Comparison of ENCODE assay signal across 8 cellular contexts in genomic region chr20:50165687-50166554, GRCh38. TPM values are rescaled to one million over a fixed set of nuclear protein-coding genes. Genes with fewer than 3 reads are reported as not detected.
DNase-seq lines count a peak whose midpoint lies in the region; ATAC-seq and TF ChIP-seq lines count a peak whose summit lies in the region.

No MANE protein-coding gene starts in this region.

- peaks cover 5% of the 10 kb centered on the region for H3K27me3 Mint-ChIP-seq in activated CD4-positive, alpha-beta T cell treated with anti-CD3 and anti-CD28 coated beads for 36 hours

- peak overlapping the region; percentile 72 for H3K27ac Mint-ChIP-seq in activated CD4-positive, alpha-beta T cell treated with anti-CD3 and anti-CD28 coated beads for 36 hours

- peak; percentile 86 for ATAC-seq in GM18909 (IDR thresholded peaks at IDR 0.05; ENCODE audit: poor library complexity, unreplicated experiment)
- ATAC-seq in HG03342 (IDR thresholded peaks at IDR 0.05; ENCODE audit: unreplicated experiment): peak; percentile 92
- ATAC-seq in activated CD4-positive, alpha-beta T cell treated with anti-CD3 and anti-CD28 coated beads for 36 hours: peak; percentile 100

- no peaks in the 10 kb centered on the region for H3K36me3 Mint-ChIP-seq in activated CD4-positive, alpha-beta T cell treated with anti-CD3 and anti-CD28 coated beads for 36 hours (ENCODE audit: low read depth)

- peak overlapping the region; percentile 50 to 77 for H3K9ac ChIP-seq in colonic mucosa (ENCODE audit: low read depth in 2 of 2, low read length in 2 of 2)

- H3K4me1 ChIP-seq in colonic mucosa: peaks cover 4% of the 10 kb centered on the region

- intact Hi-C loops in activated CD4-positive, alpha-beta T cell treated with anti-CD3 and anti-CD28 coated beads for 36 hours (cut with DNase I, micrococcal nuclease): loop anchor here (1.0 kb wide), 4 partner anchors 12 to 184 kb away; partner anchors contain the start of genes PEDS1 (in 1 of the 2), SNAI1 (in 1 of the 2) and UBE2V1 (in 1 of the 2)
- intact Hi-C loops in colonic mucosa (cut with DNase I): no loop called here

- peaks cover 13% of the 10 kb centered on the region for H3K4me1 Mint-ChIP-seq in activated CD4-positive, alpha-beta T cell treated with anti-CD3 and anti-CD28 coated beads for 36 hours

- POLR2A ChIA-PET in AG04449 (lab: Yijun Ruan, JAX): interaction anchor here (0.6 to 1.8 kb wide), 9 partner anchors 12 to 184 kb away, joined by 3 to 8 read pairs (median 3); partner anchors contain the start of genes CEBPB and PEDS1
- POLR2A ChIA-PET in activated CD4-positive, alpha-beta T cell treated with anti-CD3 and anti-CD28 coated beads for 36 hours (lab: Charles Lee): interaction anchor here (0.6 to 1.2 kb wide), 7 partner anchors 12 to 354 kb away, joined by 3 to 6 read pairs (median 3); no protein-coding TSS in a partner anchor

- peak overlapping the region; percentile 80 for H3K27ac ChIP-seq in colonic mucosa
- peak overlapping the region; percentile 46 for H3K27ac ChIP-seq in layer of hippocampus (ENCODE audit: low read depth, low read length)

- H3K4me3 Mint-ChIP-seq in activated CD4-positive, alpha-beta T cell treated with anti-CD3 and anti-CD28 coated beads for 36 hours: peak overlapping the region; percentile 58

- H3K36me3 ChIP-seq in colonic mucosa: no peaks in the 10 kb centered on the region

- H3K9me3 Mint-ChIP-seq in activated CD4-positive, alpha-beta T cell treated with anti-CD3 and anti-CD28 coated beads for 36 hours (ENCODE audit: low read depth): peaks cover 2% of the 10 kb centered on the region

- no peaks in the 10 kb centered on the region for H3K27me3 ChIP-seq in colonic mucosa
- H3K27me3 ChIP-seq in layer of hippocampus (ENCODE audit: control insufficient read depth, insufficient read depth, low read length): no peaks in the 10 kb centered on the region

- DNase-seq in AG04449 (ENCODE audit: low read depth, low spot score) (peak; percentile 99), NCI-H460 (ENCODE audit: extremely low read depth, low read depth) (peak; percentile 100), colonic mucosa (peak; percentile 98)
- peak; percentile 95 for DNase-seq in activated CD4-positive, alpha-beta T cell treated with anti-CD3 and anti-CD28 coated beads for 36 hours
- peak; percentile 52 to 84 (median 70) for DNase-seq in stimulated activated CD4-positive, alpha-beta T cell treated with anti-CD3 and anti-CD28 coated beads, Interleukin-1b, Interleukin-23, amount 100 ng/mL, for 24 hours (ENCODE audit: low read depth in 4 of 4, low spot score in 1 of 4)

- no peaks in the 10 kb centered on the region for H3K9me3 ChIP-seq in colonic mucosa

- H3K4me3 ChIP-seq in AG04449 (ENCODE audit: low read depth, low read length) (peak overlapping the region; percentile 67), colonic mucosa (no peak overlapping the region)

- TF ChIP-seq CTCF in AG04449 (IDR thresholded peaks at IDR 0.05; ENCODE audit: insufficient read depth, low read length, missing control alignments) (no peak), colonic mucosa (IDR thresholded peaks at IDR 0.05) (no peak)

- CTCF ChIA-PET in AG04449 (lab: Yijun Ruan, JAX): interaction anchor here (1.1 to 7.5 kb wide), 10 partner anchors 12 to 297 kb away, joined by 3 to 156 read pairs (median 6); partner anchors contain the start of gene PEDS1
- CTCF ChIA-PET in activated CD4-positive, alpha-beta T cell treated with anti-CD3 and anti-CD28 coated beads for 36 hours (lab: Charles Lee): interaction anchor here (0.6 to 8.5 kb wide), 15 partner anchors 12 to 1567 kb away, joined by 3 to 172 read pairs (median 4); partner anchors contain the start of gene PEDS1

RNA-seq across cellular contexts. Expression of gene PEDS1, which starts 12.4 kb away (rescaled TPM):
- 40.0 and 47.3 TPM in 2 replicates for total RNA-seq in NCI-H460 (2014; rRNA removed; shearing (Covaris generic))
- 21.0 and 21.8 TPM in 2 replicates for polyA plus RNA-seq in NCI-H460 (2014; cell fraction: nucleus; rRNA removed)
- 10 to 100 TPM; 13.2 to 16.8 TPM for total RNA-seq in activated CD4-positive, alpha-beta T cell treated with anti-CD3 and anti-CD28 coated beads for 36 hours
- total RNA-seq in colonic mucosa: 10 to 100 TPM; 23.1 to 29.1 TPM

RNA-seq across cellular contexts. Expression of gene CEBPB, which starts 24.7 kb away (rescaled TPM):
- 109 and 147 TPM in 2 replicates for total RNA-seq in NCI-H460 (2014; rRNA removed; shearing (Covaris generic))
- polyA plus RNA-seq in NCI-H460 (2014; cell fraction: nucleus; rRNA removed): 51.3 and 83.7 TPM in 2 replicates
- 10 to 100 TPM; 28.9 to 40.1 TPM for total RNA-seq in activated CD4-positive, alpha-beta T cell treated with anti-CD3 and anti-CD28 coated beads for 36 hours
- 10 to 100 TPM; 32.0 to 34.0 TPM for total RNA-seq in colonic mucosa

RNA-seq across cellular contexts. Expression of gene UBE2V1, which starts 53.0 kb away (rescaled TPM):
- 95.4 and 105 TPM in 2 replicates for total RNA-seq in NCI-H460 (2014; rRNA removed; shearing (Covaris generic))
- 52.7 and 66.9 TPM in 2 replicates for polyA plus RNA-seq in NCI-H460 (2014; cell fraction: nucleus; rRNA removed)
- 100 to 1,000 TPM; 177 to 265 TPM for total RNA-seq in activated CD4-positive, alpha-beta T cell treated with anti-CD3 and anti-CD28 coated beads for 36 hours
- 10 to 100 TPM; 77.1 to 83.5 TPM for total RNA-seq in colonic mucosa
